8 cellular contexts compared by ENCODE assay signal in the genomic region with DNA sequence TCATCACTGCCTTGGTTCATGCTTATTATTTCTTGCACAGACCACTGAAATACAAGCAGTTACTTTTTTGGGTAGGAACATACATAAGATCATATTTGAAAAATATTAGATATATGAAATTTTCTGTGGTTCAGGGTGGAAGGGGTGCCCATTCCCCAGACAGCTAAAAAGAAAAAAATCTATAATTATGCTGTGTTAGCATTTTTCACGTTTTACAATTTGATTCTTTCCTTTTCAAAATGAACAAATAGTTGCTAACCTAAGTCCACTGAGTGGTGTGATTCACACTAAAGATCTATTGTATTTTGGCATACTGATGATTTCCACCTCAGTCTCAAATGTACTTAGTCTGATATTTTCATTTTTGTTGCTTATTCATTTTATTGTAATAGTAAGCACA.
"Had no signal": no experiment of that assay in that cellular context is flagged by ENCODE, and none has a peak within 500 bp of the region (broad histone marks: within the 10 kb centered on the region; RNA-seq: fewer than 3 reads in every experiment).

No MANE protein-coding gene starts in this region.

- H3K27ac ChIP-seq: GM23248, HL-60 had no signal

- H3K9ac ChIP-seq: GM23248 had no signal

- H3K4me3 Mint-ChIP-seq: H9, IgD-negative memory B cell had no signal

- H2AFZ ChIP-seq: GM23248 had no signal

- H3K4me3 ChIP-seq: GM23248 had no signal

- FAIRE-seq: H54 had no signal

- H3K9me3 Mint-ChIP-seq: H9, IgD-negative memory B cell had no signal

- H3K27me3 Mint-ChIP-seq: IgD-negative memory B cell had no signal

- DNase-seq: GM23248, GOT3, H9, HCEC 1CT, KG1 had no signal
